In genomic region chr12:60465060-60465459, GRCh38 we compare ENCODE assay signal across 7 cellular contexts.
"Had no signal": no experiment of that assay in that cellular context is flagged by ENCODE, and none has a peak within 500 bp of the region (broad histone marks: within the 10 kb centered on the region; RNA-seq: fewer than 3 reads in every experiment).

No MANE protein-coding gene starts in this region.

- H3K27me3 Mint-ChIP-seq: IgD-negative memory B cell had no signal

- H3K4me3 Mint-ChIP-seq: IgD-negative memory B cell had no signal

- H3K4me3 ChIP-seq: K562 had no signal

- H3K9ac ChIP-seq: KMS-11 had no signal

- DNase-seq: KBM-7, KG1 had no signal

- H3K4me2 ChIP-seq: KMS-11 had no signal

- H3K4me1 Mint-ChIP-seq: IgD-negative memory B cell had no signal

- FAIRE-seq: HTR-8/SVneo, K562 had no signal

- ATAC-seq: K562 had no signal

- H3K27ac ChIP-seq: HL-60, KMS-11 had no signal

- H3K27ac Mint-ChIP-seq: IgD-negative memory B cell had no signal
